In genomic region chr14:24224618-24225071, GRCh38 we compare ENCODE assay signal across 12 cellular contexts. TPM values are rescaled to one million over a fixed set of nuclear protein-coding genes. Genes with fewer than 3 reads are reported as not detected.
DNase-seq lines count a peak whose midpoint lies in the region; FAIRE-seq and TF ChIP-seq lines count a peak whose summit lies in the region.
"Had no signal": no experiment of that assay in that cellular context is flagged by ENCODE, and none has a peak within 500 bp of the region (broad histone marks: within the 10 kb centered on the region; RNA-seq: fewer than 3 reads in every experiment).

No MANE protein-coding gene starts in this region.

- peaks cover 28% of the 10 kb centered on the region for H3K4me1 ChIP-seq in endothelial cell of umbilical vein (ENCODE audit: control insufficient read depth, extremely low read depth, insufficient read depth, low read length)
- peaks cover 12% of the 10 kb centered on the region for H3K4me1 ChIP-seq in osteoblast (ENCODE audit: insufficient read depth, low read length)

- FAIRE-seq in endothelial cell of umbilical vein (lab: Jason Lieb, UNC) = peak; percentile 88
- FAIRE-seq: GM12878, RCC 7860 had no signal

- POLR2A ChIA-PET in endothelial cell of umbilical vein (lab: Charles Lee) = interaction anchor here (0.6 to 3.1 kb wide), 3 partner anchors 10 to 22 kb away, joined by 3 to 21 read pairs (median 4); partner anchors contain the start of genes CHMP4A and MDP1

- H4K20me1 ChIP-seq in endothelial cell of umbilical vein (replicated peaks; ENCODE audit: control insufficient read depth, extremely low read depth, insufficient read depth, low read length) (no peaks in the 10 kb centered on the region), osteoblast (ENCODE audit: insufficient read depth, low read length) (peaks cover 18% of the 10 kb centered on the region)

- no peak overlapping the region for H2AFZ ChIP-seq in endothelial cell of umbilical vein (ENCODE audit: low read depth, low read length)
- H2AFZ ChIP-seq in osteoblast (ENCODE audit: low read length) = peak overlapping the region; percentile 44

- dilution Hi-C loops in endothelial cell of umbilical vein (cut with MboI; ENCODE audit: extremely low pct_ligation_motif_present, low sequenced_read_pairs) = no loop called here

- peaks cover 0 to 6% of the 10 kb centered on the region in 2 experiments for H3K36me3 ChIP-seq in endothelial cell of umbilical vein (ENCODE audit: control insufficient read depth in 2 of 2, extremely low read depth in 1 of 2, insufficient read depth in 2 of 2, low read length in 2 of 2)
- peaks cover 6% of the 10 kb centered on the region for H3K36me3 ChIP-seq in osteoblast (ENCODE audit: insufficient read depth, low read length)

- H3K4me2 ChIP-seq in endothelial cell of umbilical vein (ENCODE audit: insufficient read depth, low read length) (peak overlapping the region; percentile 56), osteoblast (ENCODE audit: insufficient read depth, low read length) (peak overlapping the region; percentile 43)
- H3K4me2 ChIP-seq: smooth muscle cell had no signal

- peak overlapping the region; percentile 73 for H3K9ac ChIP-seq in endothelial cell of umbilical vein (replicated peaks; ENCODE audit: extremely low read depth, insufficient read depth, low read length)

- BruUV-seq in endothelial cell of umbilical vein (replicated peaks; lab: Mats Ljungman, UMichigan) = no TSS peak

- H3K27me3 ChIP-seq in endothelial cell of umbilical vein (ENCODE audit: control insufficient read depth in 2 of 2, insufficient read depth in 2 of 2, low read length in 2 of 2) (no peaks in the 10 kb centered on the region), osteoblast (ENCODE audit: insufficient read depth, low read length) (no peaks in the 10 kb centered on the region), dorsolateral prefrontal cortex (no peaks in the 10 kb centered on the region)

- H3K27ac ChIP-seq in endothelial cell of umbilical vein (ENCODE audit: insufficient read depth, low read depth, low read length) (peak overlapping the region; percentile 99), osteoblast (ENCODE audit: low read depth, low read length) (peak overlapping the region; percentile 78), dorsolateral prefrontal cortex (peak overlapping the region in 1 of 59 donors; percentile 37)

- TF ChIP-seq POLR2A in endothelial cell of umbilical vein (IDR thresholded peaks at IDR 0.05; ENCODE audit: low read depth, low read length) = no peak

- TF ChIP-seq CTCF in endothelial cell of umbilical vein (IDR thresholded peaks at IDR 0.05; ENCODE audit: extremely low read depth in 1 of 2, insufficient read depth in 1 of 2, low read depth in 1 of 2, low read length in 2 of 2) (no peak), osteoblast (IDR thresholded peaks at IDR 0.05; ENCODE audit: extremely low read depth, low read depth, low read length) (no peak), dorsolateral prefrontal cortex (IDR thresholded peaks at IDR 0.05 in 54 of 56, conservative IDR thresholded peaks at IDR 0.05 in 2 of 56; ENCODE audit: low read depth in 1 of 56, partially characterized antibody in 56 of 56) (no peak)

- DNase-seq in EL (peak; percentile 88), RKO (ENCODE audit: low spot score) (peak; percentile 43), endothelial cell of umbilical vein (ENCODE audit: low read depth, low spot score) (peak; percentile 95), osteoblast (ENCODE audit: insufficient read length, low spot score, missing footprints) (peak; percentile 89), NCI-H2029 treated with DMSO at 0.1 percent for 48 hours (lab: John Stamatoyannopoulos, UW) (no peak), dorsolateral prefrontal cortex (no peak), OCI-M1 (lab: John Stamatoyannopoulos, UW) (no peak)
- DNase-seq: activated B cell treated with CpG ODN at 0.5 μM for 24 hours, activated gamma-delta T cell had no signal

- peaks cover 75% of the 10 kb centered on the region for H3K79me2 ChIP-seq in endothelial cell of umbilical vein (ENCODE audit: control insufficient read depth, insufficient read depth, low read length)
- peaks cover 89% of the 10 kb centered on the region for H3K79me2 ChIP-seq in osteoblast (ENCODE audit: insufficient read depth, low read length)

- H3K9me1 ChIP-seq in endothelial cell of umbilical vein (replicated peaks; ENCODE audit: control insufficient read depth, extremely low read depth, insufficient read depth, low read length) = no peaks in the 10 kb centered on the region

- no peak overlapping the region for H3K4me3 ChIP-seq in endothelial cell of umbilical vein (replicated peaks in 1 of 3; ENCODE audit: insufficient read depth in 1 of 3, low read depth in 1 of 3, low read length in 3 of 3)
- H3K4me3 ChIP-seq in osteoblast (ENCODE audit: insufficient read depth, low read length) = no peak overlapping the region
- no peak overlapping the region for H3K4me3 ChIP-seq in dorsolateral prefrontal cortex
- H3K4me3 ChIP-seq: GM12878, smooth muscle cell had no signal

- no peaks in the 10 kb centered on the region for H3K9me3 ChIP-seq in endothelial cell of umbilical vein (replicated peaks; ENCODE audit: control insufficient read depth, insufficient read depth, low read length)
- no peaks in the 10 kb centered on the region for H3K9me3 ChIP-seq in osteoblast (ENCODE audit: low read depth, low read length)

- CTCF ChIA-PET in endothelial cell of umbilical vein (lab: Charles Lee) = interaction anchor here (1.0 to 2.5 kb wide), 7 partner anchors 9 to 83 kb away, joined by 3 to 23 read pairs (median 8); partner anchors contain the start of genes CHMP4A, CIDEB, MDP1 and TINF2

- intact Hi-C loops in endothelial cell of umbilical vein (cut with micrococcal nuclease) = loop anchor here (1.0 kb wide), 5 partner anchors 8 to 47 kb away; partner anchors contain the start of genes CHMP4A, GMPR2, NEDD8 and RABGGTA
- intact Hi-C loops in dorsolateral prefrontal cortex (cut with DNase I) = no loop called here

TF ChIP-seq in endothelial cell of umbilical vein, 7 proteins besides CTCF, POLR2A, EP300 and RAD21 (continues in another document):
- peak; percentile 83 for TF ChIP-seq FOS (IDR thresholded peaks at IDR 0.05; ENCODE audit: borderline replicate concordance, insufficient read depth, low read length)

RNA-seq across cellular contexts. Expression of gene NEDD8, which starts 7.5 kb away (rescaled TPM):
- 243 and 261 TPM in 2 replicates for total RNA-seq in endothelial cell of umbilical vein
- 316 and 329 TPM in 2 replicates for polyA plus RNA-seq in endothelial cell of umbilical vein
- 349 and 408 TPM in 2 replicates for polyA plus RNA-seq in endothelial cell of umbilical vein (2011; cell fraction: cytosol; rRNA removed)
- polyA plus RNA-seq in endothelial cell of umbilical vein (2011; cell fraction: nucleus; rRNA removed) = 122 and 144 TPM in 2 replicates
- 404 and 419 TPM in 2 replicates for polyA plus RNA-seq in endothelial cell of umbilical vein (2012)
- polyA minus RNA-seq in endothelial cell of umbilical vein = 140 and 164 TPM in 2 replicates
- polyA minus RNA-seq in endothelial cell of umbilical vein (2011; cell fraction: cytosol; rRNA and poly(A)+ RNA removed) = 44.1 TPM
- polyA minus RNA-seq in endothelial cell of umbilical vein (2011; cell fraction: nucleus; rRNA and poly(A)+ RNA removed) = 34.2 and 54.1 TPM in 2 replicates
- total RNA-seq in osteoblast = 56.3 and 69.1 TPM in 2 replicates
- total RNA-seq in dorsolateral prefrontal cortex = 100 to 1,000 TPM; 101 to 287 (median 196) TPM

RNA-seq across cellular contexts. Expression of gene GMPR2, which starts 8.1 kb away (rescaled TPM):
- total RNA-seq in endothelial cell of umbilical vein = 58.1 and 62.4 TPM in 2 replicates
- polyA plus RNA-seq in endothelial cell of umbilical vein = 50.0 and 61.8 TPM in 2 replicates
- polyA plus RNA-seq in endothelial cell of umbilical vein (2011; cell fraction: cytosol; rRNA removed) = 81.4 and 83.8 TPM in 2 replicates
- polyA plus RNA-seq in endothelial cell of umbilical vein (2011; cell fraction: nucleus; rRNA removed) = 104 and 112 TPM in 2 replicates
- 69.1 and 82.4 TPM in 2 replicates for polyA plus RNA-seq in endothelial cell of umbilical vein (2012)
- 92.0 and 99.1 TPM in 2 replicates for polyA minus RNA-seq in endothelial cell of umbilical vein
- polyA minus RNA-seq in endothelial cell of umbilical vein (2011; cell fraction: cytosol; rRNA and poly(A)+ RNA removed) = 17.2 TPM
- 62.0 and 66.1 TPM in 2 replicates for polyA minus RNA-seq in endothelial cell of umbilical vein (2011; cell fraction: nucleus; rRNA and poly(A)+ RNA removed)
- total RNA-seq in osteoblast = 70.7 and 86.5 TPM in 2 replicates
- 10 to 100 TPM; 52.1 to 93.5 (median 74.3) TPM for total RNA-seq in dorsolateral prefrontal cortex

RNA-seq across cellular contexts. Expression of gene MDP1, which starts 8.8 kb away (rescaled TPM):
- total RNA-seq in endothelial cell of umbilical vein (8.1 and 9.9 TPM in 2 replicates), osteoblast (14.1 and 14.8 TPM in 2 replicates), dorsolateral prefrontal cortex (10 to 100 TPM; 11.6 to 33.6 (median 23.0) TPM)
- polyA plus RNA-seq in endothelial cell of umbilical vein = 21.4 and 22.7 TPM in 2 replicates
- 17.7 and 18.0 TPM in 2 replicates for polyA plus RNA-seq in endothelial cell of umbilical vein (2011; cell fraction: cytosol; rRNA removed)
- 15.4 and 17.5 TPM in 2 replicates for polyA plus RNA-seq in endothelial cell of umbilical vein (2011; cell fraction: nucleus; rRNA removed)
- polyA plus RNA-seq in endothelial cell of umbilical vein (2012) = 7.4 and 11.6 TPM in 2 replicates
- polyA minus RNA-seq in endothelial cell of umbilical vein = 1.5 and 5.3 TPM in 2 replicates
- polyA minus RNA-seq in endothelial cell of umbilical vein (2011; cell fraction: cytosol; rRNA and poly(A)+ RNA removed) = 5.0 TPM
- polyA minus RNA-seq in endothelial cell of umbilical vein (2011; cell fraction: nucleus; rRNA and poly(A)+ RNA removed) = 2.5 and 5.7 TPM in 2 replicates

RNA-seq across cellular contexts. Expression of gene CHMP4A, which starts 11.4 kb away (rescaled TPM):
- total RNA-seq in endothelial cell of umbilical vein (39.7 and 40.9 TPM in 2 replicates), osteoblast (19.2 TPM in 2 replicates), dorsolateral prefrontal cortex (10 to 100 TPM; 36.8 to 89.6 (median 58.1) TPM)
- 32.6 and 46.4 TPM in 2 replicates for polyA plus RNA-seq in endothelial cell of umbilical vein
- polyA plus RNA-seq in endothelial cell of umbilical vein (2011; cell fraction: cytosol; rRNA removed) = 65.5 and 78.6 TPM in 2 replicates
- 33.8 and 46.3 TPM in 2 replicates for polyA plus RNA-seq in endothelial cell of umbilical vein (2011; cell fraction: nucleus; rRNA removed)
- polyA plus RNA-seq in endothelial cell of umbilical vein (2012) = 45.3 and 52.3 TPM in 2 replicates
- polyA minus RNA-seq in endothelial cell of umbilical vein = 11.0 and 19.8 TPM in 2 replicates
- 7.4 TPM for polyA minus RNA-seq in endothelial cell of umbilical vein (2011; cell fraction: cytosol; rRNA and poly(A)+ RNA removed)
- polyA minus RNA-seq in endothelial cell of umbilical vein (2011; cell fraction: nucleus; rRNA and poly(A)+ RNA removed) = 7.4 and 10.4 TPM in 2 replicates

RNA-seq across cellular contexts. Expression of gene TINF2, which starts 17.8 kb away (rescaled TPM):
- 53.7 and 58.5 TPM in 2 replicates for total RNA-seq in endothelial cell of umbilical vein
- polyA plus RNA-seq in endothelial cell of umbilical vein = 34.4 and 44.2 TPM in 2 replicates
- polyA plus RNA-seq in endothelial cell of umbilical vein (2011; cell fraction: cytosol; rRNA removed) = 38.2 and 39.7 TPM in 2 replicates
- 62.3 and 65.5 TPM in 2 replicates for polyA plus RNA-seq in endothelial cell of umbilical vein (2011; cell fraction: nucleus; rRNA removed)
- polyA plus RNA-seq in endothelial cell of umbilical vein (2012) = 35.4 and 46.0 TPM in 2 replicates
- 41.9 and 47.3 TPM in 2 replicates for polyA minus RNA-seq in endothelial cell of umbilical vein
- polyA minus RNA-seq in endothelial cell of umbilical vein (2011; cell fraction: cytosol; rRNA and poly(A)+ RNA removed) = 15.8 TPM
- polyA minus RNA-seq in endothelial cell of umbilical vein (2011; cell fraction: nucleus; rRNA and poly(A)+ RNA removed) = 52.0 and 62.5 TPM in 2 replicates
- 62.6 and 63.4 TPM in 2 replicates for total RNA-seq in osteoblast
- total RNA-seq in dorsolateral prefrontal cortex = 10 to 100 TPM; 31.9 to 73.8 (median 52.4) TPM

Comparison
In these comparisons a context has a peak if more than half of its experiments do, and no peak if none do; other contexts are left out.
1. DNase-seq: peak in EL (single experiment), RKO (single experiment), endothelial cell of umbilical vein (single experiment) and osteoblast (single experiment); none in NCI-H2029 treated with DMSO at 0.1 percent for 48 hours (single experiment), dorsolateral prefrontal cortex (0 of 10) and OCI-M1 (single experiment).